In the genomic region with DNA sequence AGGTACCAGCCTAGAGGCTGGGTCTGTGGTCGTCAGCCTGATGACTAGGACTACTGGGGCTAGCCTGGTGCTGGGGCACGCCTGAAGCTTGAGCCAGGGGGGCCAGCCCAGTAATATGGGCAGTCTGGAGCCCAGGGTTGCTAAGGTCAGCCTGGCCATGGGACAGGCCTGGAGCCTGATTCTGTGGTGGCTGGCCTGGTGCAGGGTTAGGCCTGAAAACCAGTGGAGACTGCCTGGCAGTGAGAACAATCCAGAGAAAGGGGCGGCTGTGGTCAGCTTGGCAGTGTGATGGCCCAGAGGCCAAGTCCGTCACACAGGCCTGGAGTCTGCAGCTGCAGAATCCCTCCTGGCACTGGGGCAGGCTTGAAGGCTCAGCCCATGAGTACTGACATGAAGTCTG, we compare ENCODE assay signal across 2 cellular contexts.
TF ChIP-seq lines count a peak whose summit lies in the region.

No MANE protein-coding gene starts in this region.

TF ChIP-seq in GM23338, 12 proteins besides CTCF, POLR2A, EP300 and RAD21 (continued from another document):
- TF ChIP-seq, protein P1, sequence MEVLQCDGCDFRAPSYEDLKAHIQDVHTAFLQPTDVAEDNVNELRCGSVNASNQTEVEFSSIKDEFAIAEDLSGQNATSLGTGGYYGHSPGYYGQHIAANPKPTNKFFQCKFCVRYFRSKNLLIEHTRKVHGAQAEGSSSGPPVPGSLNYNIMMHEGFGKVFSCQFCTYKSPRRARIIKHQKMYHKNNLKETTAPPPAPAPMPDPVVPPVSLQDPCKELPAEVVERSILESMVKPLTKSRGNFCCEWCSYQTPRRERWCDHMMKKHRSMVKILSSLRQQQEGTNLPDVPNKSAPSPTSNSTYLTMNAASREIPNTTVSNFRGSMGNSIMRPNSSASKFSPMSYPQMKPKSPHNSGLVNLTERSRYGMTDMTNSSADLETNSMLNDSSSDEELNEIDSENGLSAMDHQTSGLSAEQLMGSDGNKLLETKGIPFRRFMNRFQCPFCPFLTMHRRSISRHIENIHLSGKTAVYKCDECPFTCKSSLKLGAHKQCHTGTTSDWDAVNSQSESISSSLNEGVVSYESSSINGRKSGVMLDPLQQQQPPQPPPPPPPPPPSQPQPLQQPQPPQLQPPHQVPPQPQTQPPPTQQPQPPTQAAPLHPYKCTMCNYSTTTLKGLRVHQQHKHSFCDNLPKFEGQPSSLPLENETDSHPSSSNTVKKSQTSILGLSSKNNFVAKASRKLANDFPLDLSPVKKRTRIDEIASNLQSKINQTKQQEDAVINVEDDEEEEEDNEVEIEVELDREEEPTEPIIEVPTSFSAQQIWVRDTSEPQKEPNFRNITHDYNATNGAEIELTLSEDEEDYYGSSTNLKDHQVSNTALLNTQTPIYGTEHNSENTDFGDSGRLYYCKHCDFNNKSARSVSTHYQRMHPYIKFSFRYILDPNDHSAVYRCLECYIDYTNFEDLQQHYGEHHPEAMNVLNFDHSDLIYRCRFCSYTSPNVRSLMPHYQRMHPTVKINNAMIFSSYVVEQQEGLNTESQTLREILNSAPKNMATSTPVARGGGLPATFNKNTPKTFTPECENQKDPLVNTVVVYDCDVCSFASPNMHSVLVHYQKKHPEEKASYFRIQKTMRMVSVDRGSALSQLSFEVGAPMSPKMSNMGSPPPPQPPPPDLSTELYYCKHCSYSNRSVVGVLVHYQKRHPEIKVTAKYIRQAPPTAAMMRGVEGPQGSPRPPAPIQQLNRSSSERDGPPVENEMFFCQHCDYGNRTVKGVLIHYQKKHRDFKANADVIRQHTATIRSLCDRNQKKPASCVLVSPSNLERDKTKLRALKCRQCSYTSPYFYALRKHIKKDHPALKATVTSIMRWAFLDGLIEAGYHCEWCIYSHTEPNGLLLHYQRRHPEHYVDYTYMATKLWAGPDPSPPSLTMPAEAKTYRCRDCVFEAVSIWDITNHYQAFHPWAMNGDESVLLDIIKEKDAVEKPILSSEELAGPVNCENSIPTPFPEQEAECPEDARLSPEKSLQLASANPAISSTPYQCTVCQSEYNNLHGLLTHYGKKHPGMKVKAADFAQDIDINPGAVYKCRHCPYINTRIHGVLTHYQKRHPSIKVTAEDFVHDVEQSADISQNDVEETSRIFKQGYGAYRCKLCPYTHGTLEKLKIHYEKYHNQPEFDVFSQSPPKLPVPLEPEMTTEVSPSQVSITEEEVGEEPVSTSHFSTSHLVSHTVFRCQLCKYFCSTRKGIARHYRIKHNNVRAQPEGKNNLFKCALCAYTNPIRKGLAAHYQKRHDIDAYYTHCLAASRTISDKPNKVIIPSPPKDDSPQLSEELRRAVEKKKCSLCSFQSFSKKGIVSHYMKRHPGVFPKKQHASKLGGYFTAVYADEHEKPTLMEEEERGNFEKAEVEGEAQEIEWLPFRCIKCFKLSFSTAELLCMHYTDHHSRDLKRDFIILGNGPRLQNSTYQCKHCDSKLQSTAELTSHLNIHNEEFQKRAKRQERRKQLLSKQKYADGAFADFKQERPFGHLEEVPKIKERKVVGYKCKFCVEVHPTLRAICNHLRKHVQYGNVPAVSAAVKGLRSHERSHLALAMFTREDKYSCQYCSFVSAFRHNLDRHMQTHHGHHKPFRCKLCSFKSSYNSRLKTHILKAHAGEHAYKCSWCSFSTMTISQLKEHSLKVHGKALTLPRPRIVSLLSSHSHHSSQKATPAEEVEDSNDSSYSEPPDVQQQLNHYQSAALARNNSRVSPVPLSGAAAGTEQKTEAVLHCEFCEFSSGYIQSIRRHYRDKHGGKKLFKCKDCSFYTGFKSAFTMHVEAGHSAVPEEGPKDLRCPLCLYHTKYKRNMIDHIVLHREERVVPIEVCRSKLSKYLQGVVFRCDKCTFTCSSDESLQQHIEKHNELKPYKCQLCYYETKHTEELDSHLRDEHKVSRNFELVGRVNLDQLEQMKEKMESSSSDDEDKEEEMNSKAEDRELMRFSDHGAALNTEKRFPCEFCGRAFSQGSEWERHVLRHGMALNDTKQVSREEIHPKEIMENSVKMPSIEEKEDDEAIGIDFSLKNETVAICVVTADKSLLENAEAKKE (CRISPR knock-in tag; IDR thresholded peaks at IDR 0.05), result no peak
- no peak for TF ChIP-seq CREB1 (CRISPR knock-in tag; IDR thresholded peaks at IDR 0.05; ENCODE audit: low read depth)
- no peak for TF ChIP-seq POLR2AphosphoS5 (IDR thresholded peaks at IDR 0.05; ENCODE audit: low read depth)
- TF ChIP-seq, protein P2, sequence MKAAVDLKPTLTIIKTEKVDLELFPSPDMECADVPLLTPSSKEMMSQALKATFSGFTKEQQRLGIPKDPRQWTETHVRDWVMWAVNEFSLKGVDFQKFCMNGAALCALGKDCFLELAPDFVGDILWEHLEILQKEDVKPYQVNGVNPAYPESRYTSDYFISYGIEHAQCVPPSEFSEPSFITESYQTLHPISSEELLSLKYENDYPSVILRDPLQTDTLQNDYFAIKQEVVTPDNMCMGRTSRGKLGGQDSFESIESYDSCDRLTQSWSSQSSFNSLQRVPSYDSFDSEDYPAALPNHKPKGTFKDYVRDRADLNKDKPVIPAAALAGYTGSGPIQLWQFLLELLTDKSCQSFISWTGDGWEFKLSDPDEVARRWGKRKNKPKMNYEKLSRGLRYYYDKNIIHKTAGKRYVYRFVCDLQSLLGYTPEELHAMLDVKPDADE (IDR thresholded peaks at IDR 0.05), result no peak
- no peak for TF ChIP-seq ZNF331 (CRISPR knock-in tag; IDR thresholded peaks at IDR 0.05; ENCODE audit: low read depth)

TF ChIP-seq in WTC11, 78 proteins besides CTCF, POLR2A, EP300 and RAD21:
- TF ChIP-seq SP1 (CRISPR knock-in tag; conservative IDR thresholded peaks at IDR 0.05), result no peak
- TF ChIP-seq, protein P3, sequence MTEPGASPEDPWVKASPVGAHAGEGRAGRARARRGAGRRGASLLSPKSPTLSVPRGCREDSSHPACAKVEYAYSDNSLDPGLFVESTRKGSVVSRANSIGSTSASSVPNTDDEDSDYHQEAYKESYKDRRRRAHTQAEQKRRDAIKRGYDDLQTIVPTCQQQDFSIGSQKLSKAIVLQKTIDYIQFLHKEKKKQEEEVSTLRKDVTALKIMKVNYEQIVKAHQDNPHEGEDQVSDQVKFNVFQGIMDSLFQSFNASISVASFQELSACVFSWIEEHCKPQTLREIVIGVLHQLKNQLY (CRISPR knock-in tag; IDR thresholded peaks at IDR 0.05), result no peak
- TF ChIP-seq USF1 (CRISPR knock-in tag; IDR thresholded peaks at IDR 0.05), result no peak
- TF ChIP-seq TCF7 (CRISPR knock-in tag; IDR thresholded peaks at IDR 0.05; ENCODE audit: low read depth), result no peak
- no peak for TF ChIP-seq SOX15 (CRISPR knock-in tag; IDR thresholded peaks at IDR 0.05)
- TF ChIP-seq MYBL2 (CRISPR knock-in tag; IDR thresholded peaks at IDR 0.05), result no peak
- TF ChIP-seq, protein P4, sequence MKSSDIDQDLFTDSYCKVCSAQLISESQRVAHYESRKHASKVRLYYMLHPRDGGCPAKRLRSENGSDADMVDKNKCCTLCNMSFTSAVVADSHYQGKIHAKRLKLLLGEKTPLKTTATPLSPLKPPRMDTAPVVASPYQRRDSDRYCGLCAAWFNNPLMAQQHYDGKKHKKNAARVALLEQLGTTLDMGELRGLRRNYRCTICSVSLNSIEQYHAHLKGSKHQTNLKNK (CRISPR knock-in tag; IDR thresholded peaks at IDR 0.05), result no peak
- TF ChIP-seq ESRRA (CRISPR knock-in tag; IDR thresholded peaks at IDR 0.05; ENCODE audit: borderline replicate concordance), result no peak
- TF ChIP-seq, protein P5, sequence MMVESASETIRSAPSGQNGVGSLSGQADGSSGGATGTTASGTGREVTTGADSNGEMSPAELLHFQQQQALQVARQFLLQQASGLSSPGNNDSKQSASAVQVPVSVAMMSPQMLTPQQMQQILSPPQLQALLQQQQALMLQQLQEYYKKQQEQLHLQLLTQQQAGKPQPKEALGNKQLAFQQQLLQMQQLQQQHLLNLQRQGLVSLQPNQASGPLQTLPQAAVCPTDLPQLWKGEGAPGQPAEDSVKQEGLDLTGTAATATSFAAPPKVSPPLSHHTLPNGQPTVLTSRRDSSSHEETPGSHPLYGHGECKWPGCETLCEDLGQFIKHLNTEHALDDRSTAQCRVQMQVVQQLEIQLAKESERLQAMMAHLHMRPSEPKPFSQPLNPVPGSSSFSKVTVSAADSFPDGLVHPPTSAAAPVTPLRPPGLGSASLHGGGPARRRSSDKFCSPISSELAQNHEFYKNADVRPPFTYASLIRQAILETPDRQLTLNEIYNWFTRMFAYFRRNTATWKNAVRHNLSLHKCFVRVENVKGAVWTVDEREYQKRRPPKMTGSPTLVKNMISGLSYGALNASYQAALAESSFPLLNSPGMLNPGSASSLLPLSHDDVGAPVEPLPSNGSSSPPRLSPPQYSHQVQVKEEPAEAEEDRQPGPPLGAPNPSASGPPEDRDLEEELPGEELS (CRISPR knock-in tag; IDR thresholded peaks at IDR 0.05), result no peak
- no peak for TF ChIP-seq JUN (CRISPR knock-in tag; IDR thresholded peaks at IDR 0.05)
- TF ChIP-seq GTF2I (CRISPR knock-in tag; conservative IDR thresholded peaks at IDR 0.05), result no peak
- TF ChIP-seq E2F1 (CRISPR knock-in tag; IDR thresholded peaks at IDR 0.05), result no peak
- TF ChIP-seq KAT7 (CRISPR knock-in tag; IDR thresholded peaks at IDR 0.05; ENCODE audit: borderline replicate concordance), result no peak
- TF ChIP-seq JAZF1 (CRISPR knock-in tag; IDR thresholded peaks at IDR 0.05), result no peak
